25 cellular contexts compared by ENCODE assay signal in genomic region chr16:69936751-69937211, GRCh38.
"Had no signal": no experiment of that assay in that cellular context is flagged by ENCODE, and none has a peak within 500 bp of the region (broad histone marks: within the 10 kb centered on the region; RNA-seq: fewer than 3 reads in every experiment).

No MANE protein-coding gene starts in this region.

- H3K4me3 ChIP-seq: adrenal gland, cardiac muscle cell, esophagus squamous epithelium, neural progenitor cell, thyroid gland, upper lobe of right lung had no signal

- H3K36me3 Mint-ChIP-seq: activated naive CD8-positive, alpha-beta T cell treated with anti-CD3 and anti-CD28 coated beads for 36 hours; natural killer cell had no signal

- H3K4me1 Mint-ChIP-seq: activated naive CD8-positive, alpha-beta T cell treated with anti-CD3 and anti-CD28 coated beads for 36 hours; brain; memory B cell; natural killer cell had no signal

- H3K27ac ChIP-seq: adrenal gland, cardiac muscle cell, epithelial cell of prostate, esophagus squamous epithelium, neural progenitor cell, thyroid gland, upper lobe of right lung, VCaP had no signal

- H3K27me3 ChIP-seq: adrenal gland, cardiac muscle cell, esophagus squamous epithelium, neural progenitor cell, thyroid gland, upper lobe of right lung had no signal

- DNase-seq: activated CD4-positive, alpha-beta T cell treated with anti-CD3 and anti-CD28 coated beads for 48 hours; activated CD4-positive, alpha-beta T cell treated with anti-CD3 and anti-CD28 coated beads, Interleukin-2, amount 50 U/mL, for 48 hours; activated CD8-positive, alpha-beta memory T cell treated with anti-CD3 and anti-CD28 coated beads for 24 hours; activated effector memory CD4-positive, alpha-beta T cell treated with Interleukin-2 at 50 U/mL for 16 hours; activated naive CD4-positive, alpha-beta T cell treated with anti-CD3 and anti-CD28 coated beads for 36 hours; activated naive CD8-positive, alpha-beta T cell treated with anti-CD3 and anti-CD28 coated beads for 36 hours; esophagus squamous epithelium; foreskin melanocyte; natural killer cell; right cardiac atrium; stimulated activated CD4-positive, alpha-beta T cell treated with anti-CD3 and anti-CD28 coated beads, Interleukin-2, amount 100 ng/mL, for 48 hours; stimulated activated naive CD4-positive, alpha-beta T cell treated with Interleukin-2 at 50 U/mL for 16 hours; SW 1271; T-helper 9 cell; thyroid gland; upper lobe of right lung had no signal

- H3K9me3 ChIP-seq: adrenal gland, esophagus squamous epithelium, thyroid gland, upper lobe of right lung had no signal

- H3K36me3 ChIP-seq: neural progenitor cell had no signal

- ATAC-seq: activated CD4-positive, CD25-positive, alpha-beta regulatory T cell treated with anti-CD3 and anti-CD28 coated beads, Interleukin-2, amount 50 U/mL, for 24 hours; natural killer cell; right cardiac atrium; upper lobe of right lung had no signal

- H3K27me3 Mint-ChIP-seq: activated naive CD8-positive, alpha-beta T cell treated with anti-CD3 and anti-CD28 coated beads for 36 hours; memory B cell had no signal

- H3K4me3 Mint-ChIP-seq: activated naive CD4-positive, alpha-beta T cell treated with anti-CD3 and anti-CD28 coated beads for 36 hours; activated naive CD8-positive, alpha-beta T cell treated with anti-CD3 and anti-CD28 coated beads for 36 hours; brain; memory B cell; natural killer cell; neural progenitor cell; T-helper 1 cell treated with Interleukin-12 subunit alpha and Interleukin-12 subunit beta and Interleukin-4 antibody, amounts not matched to agents 30 μg/mL and 1 μg/mL, for 36 hours had no signal

- H3K4me1 ChIP-seq: adrenal gland, neural progenitor cell, thyroid gland had no signal

- H3K27ac Mint-ChIP-seq: activated naive CD4-positive, alpha-beta T cell treated with anti-CD3 and anti-CD28 coated beads for 36 hours; activated naive CD8-positive, alpha-beta T cell treated with anti-CD3 and anti-CD28 coated beads for 36 hours; memory B cell; natural killer cell; T-helper 1 cell treated with Interleukin-12 subunit alpha and Interleukin-12 subunit beta and Interleukin-4 antibody, amounts not matched to agents 30 μg/mL and 1 μg/mL, for 36 hours had no signal

- H3K9me3 Mint-ChIP-seq: activated naive CD4-positive, alpha-beta T cell treated with anti-CD3 and anti-CD28 coated beads for 36 hours; activated naive CD8-positive, alpha-beta T cell treated with anti-CD3 and anti-CD28 coated beads for 36 hours; brain; memory B cell; natural killer cell; neural progenitor cell; T-helper 1 cell treated with Interleukin-12 subunit alpha and Interleukin-12 subunit beta and Interleukin-4 antibody, amounts not matched to agents 30 μg/mL and 1 μg/mL, for 36 hours had no signal
